In genomic region chr13:77583551-77583950, GRCh38 we compare ENCODE assay signal across 1 cellular context.
TF ChIP-seq lines count a peak whose summit lies in the region.

No MANE protein-coding gene starts in this region.

TF ChIP-seq in HepG2, 621 proteins besides CTCF, POLR2A, EP300 and RAD21:
- TF ChIP-seq SP4 (CRISPR knock-in tag; IDR thresholded peaks at IDR 0.05) (no peak), GATA4 (IDR thresholded peaks at IDR 0.05; ENCODE audit: borderline replicate concordance, low read depth) (no peak), ZNF407 (CRISPR knock-in tag; IDR thresholded peaks at IDR 0.05; ENCODE audit: not compliant biosample characterization) (no peak), ZBTB44 (CRISPR knock-in tag; IDR thresholded peaks at IDR 0.05) (no peak), ZNF709 (CRISPR knock-in tag; IDR thresholded peaks at IDR 0.05) (no peak), THRA (CRISPR knock-in tag; IDR thresholded peaks at IDR 0.05; ENCODE audit: borderline replicate concordance) (no peak), THAP7 (CRISPR knock-in tag; IDR thresholded peaks at IDR 0.05) (no peak), NFE2L1 (CRISPR knock-in tag; IDR thresholded peaks at IDR 0.05; ENCODE audit: borderline replicate concordance) (no peak), THAP9 (CRISPR knock-in tag; IDR thresholded peaks at IDR 0.05; ENCODE audit: borderline replicate concordance) (no peak), ZBTB3 (CRISPR knock-in tag; IDR thresholded peaks at IDR 0.05; ENCODE audit: borderline replicate concordance, low read depth) (no peak), HNF4A (CRISPR knock-in tag; IDR thresholded peaks at IDR 0.05) (no peak), UBTF (CRISPR knock-in tag; IDR thresholded peaks at IDR 0.05) (no peak), PRDM15 (CRISPR knock-in tag; IDR thresholded peaks at IDR 0.05) (no peak), THAP11 (CRISPR knock-in tag; IDR thresholded peaks at IDR 0.05) (no peak)
